In genomic region chr10:124827474-124827873, GRCh38 we compare ENCODE assay signal across 8 cellular contexts. TPM values are rescaled to one million over a fixed set of nuclear protein-coding genes. Genes with fewer than 3 reads are reported as not detected.
A peak's percentile ranks its signal among the peaks of the same experiment; 100 is the strongest.
DNase-seq lines count a peak whose midpoint lies in the region; ATAC-seq and TF ChIP-seq lines count a peak whose summit lies in the region.

No MANE protein-coding gene starts in this region.

- H3K18ac ChIP-seq in mesenchymal stem cell (ENCODE audit: low read depth in 1 of 2, low read length in 2 of 2), result no peak overlapping the region

- no peak overlapping the region for H3K4me3 ChIP-seq in breast epithelium
- no peak overlapping the region for H3K4me3 ChIP-seq in mesenchymal stem cell (ENCODE audit: insufficient read depth in 1 of 2, low read depth in 1 of 2, low read length in 2 of 2)

- no peak overlapping the region for H3K14ac ChIP-seq in mesenchymal stem cell (ENCODE audit: low read length in 2 of 2)

- TF ChIP-seq POLR2A in breast epithelium (IDR thresholded peaks at IDR 0.05), result no peak

- H3K36me3 ChIP-seq in breast epithelium (peaks cover 7% of the 10 kb centered on the region), mesenchymal stem cell (ENCODE audit: control insufficient read depth in 1 of 2, insufficient read depth in 2 of 2, low read depth in 1 of 2, low read length in 2 of 2) (peaks cover 21 to 75% of the 10 kb centered on the region in 2 experiments)

- no peak overlapping the region for H2BK5ac ChIP-seq in mesenchymal stem cell (ENCODE audit: low read depth, low read length, poor library complexity, severe bottlenecking)

- no peak overlapping the region for H3K9ac ChIP-seq in mesenchymal stem cell (ENCODE audit: low read length)

- intact Hi-C loops in breast epithelium (cut with DNase I; ENCODE audit: low total_unique reads), result no loop called here

- TF ChIP-seq CTCF in breast epithelium (IDR thresholded peaks at IDR 0.05), result peak in 2 of 3 donors; percentile 35 to 50

- no peak overlapping the region for H2BK120ac ChIP-seq in mesenchymal stem cell (ENCODE audit: low read depth, low read length)

- DNase-seq in COLO829 (ENCODE audit: low spot score) (peak; percentile 17), HT-29 (ENCODE audit: low spot score) (peak; percentile 42), breast epithelium (ENCODE audit: low spot score in 2 of 2) (no peak), mesenchymal stem cell (peak; percentile 18), hypothalamus (lab: John Stamatoyannopoulos, UW) (no peak)
- DNase-seq in stimulated activated naive CD8-positive, alpha-beta T cell treated with anti-CD3 and anti-CD28 coated beads, Interleukin-15, Interleukin-2, amounts not matched to agents 100 U/mL and 50 U/mL, for 24 hours, result no peak

- no peak overlapping the region for H3K23ac ChIP-seq in mesenchymal stem cell (ENCODE audit: low read length in 2 of 2)

- no peak overlapping the region for H2AK5ac ChIP-seq in mesenchymal stem cell (ENCODE audit: low read length, severe bottlenecking)

- H3K9me3 ChIP-seq in breast epithelium (no peaks in the 10 kb centered on the region), mesenchymal stem cell (ENCODE audit: control insufficient read depth, low read length) (no peaks in the 10 kb centered on the region)

- no peak overlapping the region for H2BK15ac ChIP-seq in mesenchymal stem cell (ENCODE audit: low read depth, poor library complexity, severe bottlenecking)

- H3K4me1 ChIP-seq in breast epithelium (no peaks in the 10 kb centered on the region), mesenchymal stem cell (ENCODE audit: control insufficient read depth, insufficient read depth, low read depth, low read length) (no peaks in the 10 kb centered on the region)

- no peak overlapping the region for H3K4me2 ChIP-seq in mesenchymal stem cell (ENCODE audit: low read length, poor library complexity, severe bottlenecking)

- no peak for ATAC-seq in stimulated activated naive CD8-positive, alpha-beta T cell treated with anti-CD3 and anti-CD28 coated beads, Interleukin-15, Interleukin-2, amounts not matched to agents 100 U/mL and 50 U/mL, for 24 hours
- ATAC-seq in HG03439 (IDR thresholded peaks at IDR 0.05; ENCODE audit: unreplicated experiment) (no peak), GM18517 (IDR thresholded peaks at IDR 0.05; ENCODE audit: unreplicated experiment) (no peak)

- H3K27me3 ChIP-seq in breast epithelium (no peaks in the 10 kb centered on the region), mesenchymal stem cell (ENCODE audit: control insufficient read depth in 1 of 2, insufficient read depth in 1 of 2, low read length in 2 of 2) (no peaks in the 10 kb centered on the region)

- H3K4ac ChIP-seq in mesenchymal stem cell (ENCODE audit: low read depth in 1 of 2, low read length in 2 of 2), result no peak overlapping the region

- peaks cover 4% of the 10 kb centered on the region for H3K79me1 ChIP-seq in mesenchymal stem cell (replicated peaks; ENCODE audit: low read length, poor library complexity, severe bottlenecking)

- H4K8ac ChIP-seq in mesenchymal stem cell (ENCODE audit: low read length), result no peak overlapping the region

- no peak overlapping the region for H2AFZ ChIP-seq in mesenchymal stem cell (ENCODE audit: low read depth, low read length)

- no CpG with 5 or more reads among the region's 3 CpGs for WGBS in mesenchymal stem cell

- no peak overlapping the region for H2BK12ac ChIP-seq in mesenchymal stem cell (ENCODE audit: low read length in 2 of 2)

- no peak overlapping the region for H4K91ac ChIP-seq in mesenchymal stem cell (ENCODE audit: low read length)

- H3K27ac ChIP-seq in breast epithelium (no peak overlapping the region), mesenchymal stem cell (ENCODE audit: low read length, poor library complexity, severe bottlenecking) (no peak overlapping the region)

RNA-seq across cellular contexts. Expression of gene ABRAXAS2, which starts 25.9 kb away (rescaled TPM):
- total RNA-seq in HT-29 (2014; rRNA removed; shearing (Covaris generic)), result 4.1 and 5.1 TPM in 2 replicates
- total RNA-seq in breast epithelium, result 10 to 100 TPM; 11.4 to 13.9 (median 13.4) TPM
- 15.6 TPM for polyA plus RNA-seq in mesenchymal stem cell (2013, experiment 1 of 2)
- polyA plus RNA-seq in mesenchymal stem cell (2013, experiment 2 of 2), result 15.1 TPM

RNA-seq across cellular contexts. Expression of gene EEF1AKMT2, which starts 35.8 kb away (rescaled TPM):
- total RNA-seq in HT-29 (2014; rRNA removed; shearing (Covaris generic)), result 10.7 and 14.0 TPM in 2 replicates
- total RNA-seq in breast epithelium, result 10 to 100 TPM; 14.1 to 23.6 (median 23.2) TPM
- polyA plus RNA-seq in mesenchymal stem cell (2013, experiment 1 of 2), result 9.7 TPM
- polyA plus RNA-seq in mesenchymal stem cell (2013, experiment 2 of 2), result 10.9 TPM

Comparison
In these comparisons a context has a peak if more than half of its experiments do, and no peak if none do; other contexts are left out.
1. DNase-seq: peak in COLO829 (single experiment), HT-29 (single experiment) and mesenchymal stem cell (single experiment); none in breast epithelium (0 of 2), hypothalamus (0 of 51) and stimulated activated naive CD8-positive, alpha-beta T cell treated with anti-CD3 and anti-CD28 coated beads, Interleukin-15, Interleukin-2, amounts not matched to agents 100 U/mL and 50 U/mL, for 24 hours (single experiment).